Comparison of ENCODE assay signal across 20 cellular contexts in the genomic region with DNA sequence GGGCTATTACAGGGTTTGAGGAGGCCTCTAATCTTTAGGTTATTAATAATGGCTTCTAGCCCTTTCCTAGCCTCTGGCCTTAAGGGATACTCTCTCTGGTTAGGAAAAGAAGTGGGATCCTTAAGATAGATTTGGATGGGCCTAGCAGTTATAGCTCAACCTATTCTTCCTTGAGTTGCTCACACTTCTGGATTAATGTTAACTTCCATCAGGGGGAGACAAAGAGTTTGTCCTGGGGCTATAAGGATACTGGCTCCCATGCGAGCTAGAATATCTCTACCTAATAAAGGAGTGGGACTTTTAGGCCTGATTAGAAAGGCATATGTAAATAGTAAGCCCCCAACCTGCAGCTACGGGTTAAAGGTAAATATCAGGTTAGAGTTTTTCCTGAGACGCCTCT. TPM values are rescaled to one million over a fixed set of nuclear protein-coding genes. Genes with fewer than 3 reads are reported as not detected.
DNase-seq lines count a peak whose midpoint lies in the region; ATAC-seq, FAIRE-seq and TF ChIP-seq lines count a peak whose summit lies in the region.
"Had no signal": no experiment of that assay in that cellular context is flagged by ENCODE, and none has a peak within 500 bp of the region (broad histone marks: within the 10 kb centered on the region; RNA-seq: fewer than 3 reads in every experiment).

No MANE protein-coding gene starts in this region.

- no peak for TF ChIP-seq POLR2A in GM12892 (IDR thresholded peaks at IDR 0.05; ENCODE audit: low read depth, low read length)

- no peak overlapping the region for H4K5ac ChIP-seq in H9 (ENCODE audit: insufficient read length, low read depth, low read length)

- H3K27me3 Mint-ChIP-seq in H9 (ENCODE audit: low read depth), result peaks cover 8% of the 10 kb centered on the region
- H3K27me3 Mint-ChIP-seq in activated CD4-positive, alpha-beta T cell treated with anti-CD3 and anti-CD28 coated beads, Interleukin-2, amount 10 ng/mL, durations not matched to agents 24 days and 14 days, result peaks cover 8% of the 10 kb centered on the region

- no peak overlapping the region for H3K9ac ChIP-seq in H9 (ENCODE audit: extremely low read depth, insufficient read length, low read length)

- no peak overlapping the region for H3K18ac ChIP-seq in H9 (ENCODE audit: insufficient read length, low read depth, low read length)

- H2BK120ac ChIP-seq in H9 (ENCODE audit: low read depth, low read length, poor library complexity, severe bottlenecking), result no peak overlapping the region

- no peaks in the 10 kb centered on the region for H4K20me1 ChIP-seq in H9 (ENCODE audit: control insufficient read depth, insufficient read depth, insufficient read length)

- no CpG with 5 or more reads among the region's 3 CpGs for WGBS in H9 (ENCODE audit: extremely low coverage, insufficient read length, low lambda C conversion rate)

- no peaks in the 10 kb centered on the region for H3K23me2 ChIP-seq in H9 (ENCODE audit: insufficient read length, low read depth, low read length, poor library complexity, severe bottlenecking)

- intact Hi-C loops in activated CD4-positive, alpha-beta T cell treated with anti-CD3 and anti-CD28 coated beads, Interleukin-2, amount 10 ng/mL, durations not matched to agents 24 days and 14 days (cut with micrococcal nuclease), result loop anchor here (5.0 kb wide), 1 partner anchor 1805 kb away; no protein-coding TSS in a partner anchor

- ATAC-seq in HG02798 (IDR thresholded peaks at IDR 0.05; ENCODE audit: poor library complexity, unreplicated experiment), result no peak
- ATAC-seq in HG03460 (IDR thresholded peaks at IDR 0.05; ENCODE audit: unreplicated experiment), result no peak
- ATAC-seq: activated T-helper 17 cell treated with anti-CD3 and anti-CD28 coated beads, Interleukin-2, amount 50 U/mL, for 72 hours; left cardiac atrium; T-cell had no signal

- H3K56ac ChIP-seq in H9 (ENCODE audit: insufficient read length, low read depth, low read length), result no peak overlapping the region

- no peak overlapping the region for H3K27ac Mint-ChIP-seq in H9
- no peak overlapping the region for H3K27ac Mint-ChIP-seq in activated CD4-positive, alpha-beta T cell treated with anti-CD3 and anti-CD28 coated beads, Interleukin-2, amount 10 ng/mL, durations not matched to agents 24 days and 14 days
- H3K27ac Mint-ChIP-seq: activated T-helper 17 cell treated with anti-CD3 and anti-CD28 coated beads, Interleukin-2, amount 50 U/mL, for 72 hours; T-cell had no signal

- no peak overlapping the region for H2AK5ac ChIP-seq in H9 (ENCODE audit: insufficient read length, low read length)

- no peak overlapping the region for H3K4me2 ChIP-seq in H9 (ENCODE audit: insufficient read depth, insufficient read length, low read length)

- H2BK5ac ChIP-seq in H9 (ENCODE audit: insufficient read length, low read length), result no peak overlapping the region

- peaks cover 32 to 42% of the 10 kb centered on the region in 2 experiments for H3K9me3 Mint-ChIP-seq in H9
- H3K9me3 Mint-ChIP-seq in activated CD4-positive, alpha-beta T cell treated with anti-CD3 and anti-CD28 coated beads, Interleukin-2, amount 10 ng/mL, durations not matched to agents 24 days and 14 days, result no peaks in the 10 kb centered on the region

- H2AFZ ChIP-seq in H9 (ENCODE audit: low read length), result no peak overlapping the region

- no peak overlapping the region for H3K23ac ChIP-seq in H9 (ENCODE audit: insufficient read length, low read depth, low read length)

- no peak for FAIRE-seq in GM12892 (lab: Jason Lieb, UNC)

- H3K4me3 ChIP-seq in epithelial cell of proximal tubule (ENCODE audit: low read depth, low read length), result no peak overlapping the region
- H3K4me3 ChIP-seq: esophagus muscularis mucosa, Peyer's patch, transverse colon had no signal

- no peak for DNase-seq in H9
- DNase-seq in RPMI7951 (ENCODE audit: low read depth), result peak; percentile 11
- no peak for DNase-seq in epithelial cell of proximal tubule (ENCODE audit: low read depth)
- no peak for DNase-seq in GM12892 (ENCODE audit: insufficient read length)
- no peak for DNase-seq in activated CD4-positive, alpha-beta T cell treated with anti-CD3 and anti-CD28 coated beads, Interleukin-2, amount 10 ng/mL, durations not matched to agents 24 days and 14 days
- DNase-seq: ACHN, amniotic stem cell, Calu3, hippocampal formation, left cardiac atrium, NCI-H2029, Peyer's patch, T-cell, transverse colon, WERI-Rb-1 had no signal

- H3K79me1 ChIP-seq in H9 (ENCODE audit: insufficient read depth, low read depth, low read length, poor library complexity, severe bottlenecking), result no peaks in the 10 kb centered on the region

- peaks cover 12 to 34% (median 19%) of the 10 kb centered on the region in 3 experiments for H3K36me3 Mint-ChIP-seq in H9 (ENCODE audit: insufficient read depth in 1 of 3, low read depth in 3 of 3)
- H3K36me3 Mint-ChIP-seq in activated CD4-positive, alpha-beta T cell treated with anti-CD3 and anti-CD28 coated beads, Interleukin-2, amount 10 ng/mL, durations not matched to agents 24 days and 14 days (ENCODE audit: low read depth), result no peaks in the 10 kb centered on the region

- peaks cover 17% of the 10 kb centered on the region for H3K9me3 ChIP-seq in H9 (ENCODE audit: control insufficient read depth, low read depth, low read length)

- H4K8ac ChIP-seq in H9 (replicated peaks; ENCODE audit: insufficient read length, low read depth, low read length), result no peak overlapping the region

- H2BK15ac ChIP-seq in H9 (ENCODE audit: low read depth, low read length), result no peak overlapping the region

- no peaks in the 10 kb centered on the region for H3K4me1 Mint-ChIP-seq in H9
- peaks cover 5% of the 10 kb centered on the region for H3K4me1 Mint-ChIP-seq in activated CD4-positive, alpha-beta T cell treated with anti-CD3 and anti-CD28 coated beads, Interleukin-2, amount 10 ng/mL, durations not matched to agents 24 days and 14 days
- H3K4me1 Mint-ChIP-seq: activated T-helper 17 cell treated with anti-CD3 and anti-CD28 coated beads, Interleukin-2, amount 50 U/mL, for 72 hours; T-cell had no signal

- H3T11ph ChIP-seq in H9 (ENCODE audit: low read length), result no peak overlapping the region

- H3K4ac ChIP-seq in H9 (ENCODE audit: low read depth, low read length), result no peak overlapping the region

- H2BK12ac ChIP-seq in H9 (ENCODE audit: insufficient read length, low read depth, low read length), result no peak overlapping the region

- TF ChIP-seq CTCF in 22Rv1 (IDR thresholded peaks at IDR 0.05) (peak; percentile 36), H9 (conservative IDR thresholded peaks at IDR 0.05) (peak; percentile 48; the same call in 2 of the 3 replicates), epithelial cell of proximal tubule (conservative IDR thresholded peaks at IDR 0.05; ENCODE audit: low read depth, low read length) (peak; percentile 36)

- no peaks in the 10 kb centered on the region for H3K27me3 ChIP-seq in H9 (ENCODE audit: insufficient read depth, low read length)
- H3K27me3 ChIP-seq: esophagus muscularis mucosa, Peyer's patch, transverse colon had no signal

- no peaks in the 10 kb centered on the region for H3K4me1 ChIP-seq in H9 (ENCODE audit: insufficient read depth, low read length)
- H3K4me1 ChIP-seq: esophagus muscularis mucosa, Peyer's patch, transverse colon had no signal

- no peak overlapping the region for H4K91ac ChIP-seq in H9 (ENCODE audit: insufficient read length, low read depth, low read length)

- H3K79me2 ChIP-seq in H9 (ENCODE audit: insufficient read depth, low read length), result no peaks in the 10 kb centered on the region

- no peak overlapping the region for H2BK20ac ChIP-seq in H9 (ENCODE audit: low read depth, low read length, poor library complexity, severe bottlenecking)

- H3K27ac ChIP-seq in 22Rv1 (no peak overlapping the region), H9 (ENCODE audit: insufficient read length, low read depth, low read length) (no peak overlapping the region)
- H3K27ac ChIP-seq: esophagus muscularis mucosa, Peyer's patch, transverse colon, WERI-Rb-1 had no signal

- no peak overlapping the region for H3K14ac ChIP-seq in H9 (ENCODE audit: insufficient read depth, low read length)

- no peak overlapping the region for H3K4me3 Mint-ChIP-seq in H9
- H3K4me3 Mint-ChIP-seq in activated CD4-positive, alpha-beta T cell treated with anti-CD3 and anti-CD28 coated beads, Interleukin-2, amount 10 ng/mL, durations not matched to agents 24 days and 14 days, result no peak overlapping the region
- H3K4me3 Mint-ChIP-seq: activated T-helper 17 cell treated with anti-CD3 and anti-CD28 coated beads, Interleukin-2, amount 50 U/mL, for 72 hours; T-cell had no signal

RNA-seq across cellular contexts. Expression of a gene that starts 14.3 kb away (rescaled TPM):
- total RNA-seq in H9 (2021) (0.20 and 0.29 TPM in 2 replicates), epithelial cell of proximal tubule (not detected in 2 replicates)
- total RNA-seq in RPMI7951 (2014; rRNA removed; shearing (Covaris generic)), result not detected in 2 replicates
- not detected for polyA plus RNA-seq in GM12892 (2012; ENCODE audit: missing spikeins)
- 0.07 TPM in 2 replicates for total RNA-seq in activated CD4-positive, alpha-beta T cell treated with anti-CD3 and anti-CD28 coated beads, Interleukin-2, amount 10 ng/mL, durations not matched to agents 24 days and 14 days
- total RNA-seq: Calu3, left cardiac atrium, Peyer's patch, transverse colon had no signal
